25 cellular contexts compared by ENCODE assay signal in the genomic region with DNA sequence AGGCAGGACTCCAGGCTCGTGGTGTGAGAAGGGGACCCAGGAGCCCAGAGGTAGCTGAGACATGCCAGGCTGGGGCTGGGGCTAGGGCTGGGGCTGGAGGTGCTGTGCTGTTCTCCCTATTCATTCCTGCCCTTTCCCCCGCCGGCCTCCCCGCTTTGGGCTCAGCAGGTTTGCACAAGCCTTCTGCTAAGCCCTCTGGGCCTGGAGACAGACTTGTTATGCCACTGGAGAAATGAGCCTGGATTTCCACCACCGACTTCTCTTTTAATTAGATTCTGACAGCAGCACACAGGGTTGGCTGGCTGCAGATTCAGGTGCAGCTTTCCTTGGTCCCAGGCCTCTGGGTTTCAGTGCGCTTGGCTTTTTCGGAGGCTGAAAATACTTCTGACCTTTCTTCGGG.
"Had no signal": no experiment of that assay in that cellular context is flagged by ENCODE, and none has a peak within 500 bp of the region (broad histone marks: within the 10 kb centered on the region; RNA-seq: fewer than 3 reads in every experiment).

No MANE protein-coding gene starts in this region.

- H3K79me2 ChIP-seq: parathyroid adenoma had no signal

- H3K4me3 ChIP-seq: body of pancreas, dorsolateral prefrontal cortex, left ventricle myocardium inferior, right lobe of liver, skin epidermis, stomach had no signal

- DNase-seq: activated CD4-positive, alpha-beta T cell treated with anti-CD3 and anti-CD28 coated beads, Interleukin-2, amount 50 U/mL, for 1 hour; activated CD4-positive, CD25-positive, alpha-beta regulatory T cell treated with anti-CD3 and anti-CD28 coated beads, Interleukin-2, amount 50 U/mL, for 72 hours; activated CD8-positive, alpha-beta T cell treated with anti-CD3 and anti-CD28 coated beads, Interleukin-2, amount 10 ng/mL, durations not matched to agents 7 days and 5 days; activated gamma-delta T cell treated with Interleukin-2 at 50 U/mL for 16 hours; activated T-cell treated with anti-CD3 and anti-CD28 coated beads, Interleukin-2, amount 50 U/mL, for 1 hour; anterior cingulate cortex; body of pancreas; central memory CD4-positive, alpha-beta T cell; dorsolateral prefrontal cortex; effector memory CD8-positive, alpha-beta T cell; foreskin fibroblast; kidney glomerular epithelial cell; left ventricle myocardium inferior; midbrain; natural killer cell; nucleus accumbens; right lobe of liver; stimulated activated CD4-positive, alpha-beta T cell treated with anti-CD3 and anti-CD28 coated beads, Interleukin-2, amount 100 ng/mL, for 24 hours; stomach; T-helper 1 cell; trophoblast cell; WERI-Rb-1 had no signal

- H3K27me3 ChIP-seq: body of pancreas, dorsolateral prefrontal cortex, right lobe of liver, stomach had no signal

- H2AFZ ChIP-seq: parathyroid adenoma had no signal

- H3K27ac ChIP-seq: body of pancreas, left ventricle myocardium inferior, parathyroid adenoma, right lobe of liver, skin epidermis, stomach, WERI-Rb-1 had no signal

- H3K9ac ChIP-seq: parathyroid adenoma had no signal

- H3K9me3 ChIP-seq: body of pancreas, left ventricle myocardium inferior, right lobe of liver, stomach had no signal

- ATAC-seq: activated CD8-positive, alpha-beta T cell treated with anti-CD3 and anti-CD28 coated beads, Interleukin-2, amount 10 ng/mL, durations not matched to agents 7 days and 5 days; body of pancreas; effector memory CD8-positive, alpha-beta T cell; natural killer cell; stimulated activated memory B cell treated with anti-CD40 and anti-IgM and Interleukin-4, amounts not matched to agents 10 μg/mL and 1 μg/mL and 100 μg/mL, for 72 hours had no signal

- H3K4me1 ChIP-seq: parathyroid adenoma, right lobe of liver had no signal
